ENCODE assay signal across 1 cellular context in the genomic region with DNA sequence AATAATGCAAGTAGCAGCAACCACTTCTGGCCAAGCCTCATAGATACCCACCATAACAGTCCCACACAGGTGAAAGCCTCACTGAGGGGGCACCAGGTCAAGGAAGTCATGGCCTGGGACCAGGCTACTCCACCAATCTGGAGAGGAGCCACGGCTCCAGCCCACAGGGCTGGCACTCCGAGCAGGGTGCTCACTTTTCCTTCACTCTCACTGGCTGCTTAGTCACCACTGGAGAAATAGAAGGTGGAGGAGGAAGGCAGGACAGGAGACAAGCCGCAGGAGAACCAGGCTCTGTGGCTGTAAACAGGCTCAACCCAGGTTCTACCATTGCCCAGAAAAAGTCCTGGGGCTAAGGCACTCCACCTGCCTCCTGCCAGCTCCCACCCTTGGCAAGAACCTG.
TF ChIP-seq lines count a peak whose summit lies in the region.

No MANE protein-coding gene starts in this region.

TF ChIP-seq in liver, 16 proteins besides CTCF, POLR2A, EP300 and RAD21 (continued from another document):
- TF ChIP-seq ZBTB33 (IDR thresholded peaks at IDR 0.05): no peak
